33 cellular contexts compared by ENCODE assay signal in genomic region chr7:46819819-46820218, GRCh38.
"Had no signal": no experiment of that assay in that cellular context is flagged by ENCODE, and none has a peak within 500 bp of the region (broad histone marks: within the 10 kb centered on the region; RNA-seq: fewer than 3 reads in every experiment).

No MANE protein-coding gene starts in this region.

- H3K36me3 ChIP-seq: adrenal gland, ascending aorta, brain microvascular endothelial cell, breast epithelium, cardiac muscle cell had no signal

- DNase-seq: activated effector memory CD4-positive, alpha-beta T cell treated with anti-CD3 and anti-CD28 coated beads, Interleukin-2, amount 50 U/mL, for 16 hours; activated effector memory CD4-positive, alpha-beta T cell treated with Interleukin-2 at 50 U/mL for 16 hours; activated gamma-delta T cell; activated naive CD4-positive, alpha-beta T cell; activated naive CD4-positive, alpha-beta T cell treated with anti-CD3 and anti-CD28 coated beads for 36 hours; activated naive CD4-positive, alpha-beta T cell treated with anti-CD3 and anti-CD28 coated beads, Interleukin-2, amount 10 ng/mL, durations not matched to agents 7 days and 5 days; activated naive CD4-positive, alpha-beta T cell treated with anti-CD3 and anti-CD28 coated beads, Interleukin-2, amount 50 U/mL, for 16 hours; activated naive CD4-positive, alpha-beta T cell treated with Interleukin-2 at 50 U/mL for 16 hours; activated naive CD8-positive, alpha-beta T cell treated with anti-CD3 and anti-CD28 coated beads for 36 hours; activated naive CD8-positive, alpha-beta T cell treated with anti-CD3 and anti-CD28 coated beads, Interleukin-2, amount 10 ng/mL, durations not matched to agents 7 days and 5 days; activated naive CD8-positive, alpha-beta T cell treated with anti-CD3 and anti-CD28 coated beads, Interleukin-2, amount 50 U/mL, for 24 hours; activated T-cell treated with anti-CD3 and anti-CD28 coated beads, Interleukin-2, amount 50 U/mL, for 1 hour; activated T-cell treated with anti-CD3 and anti-CD28 coated beads, Interleukin-2, amount 50 U/mL, for 24 hours; activated T-cell treated with anti-CD3 and anti-CD28 coated beads, Interleukin-2, amount 50 U/mL, for 4 hours; activated T-cell treated with anti-CD3 and anti-CD28 coated beads, Interleukin-2, amount 50 U/mL, for 48 hours; activated T-cell treated with anti-CD3 and anti-CD28 coated beads, Interleukin-2, amount 50 U/mL, for 72 hours; adrenal gland; amniotic stem cell; amygdala; anterior cingulate cortex; aorta; body of pancreas; brain microvascular endothelial cell; caudate nucleus; central memory CD4-positive, alpha-beta T cell; cerebellar nuclear complex had no signal

- H3K4me3 ChIP-seq: adrenal gland, ascending aorta, body of pancreas, breast epithelium, cardiac muscle cell had no signal

- H3K27me3 ChIP-seq: adrenal gland, ascending aorta, body of pancreas, brain microvascular endothelial cell, breast epithelium, cardiac muscle cell had no signal

- ATAC-seq: activated naive CD4-positive, alpha-beta T cell treated with anti-CD3 and anti-CD28 coated beads, Interleukin-2, amount 50 U/mL, for 72 hours; activated naive CD8-positive, alpha-beta T cell treated with anti-CD3 and anti-CD28 coated beads, Interleukin-2, amount 50 U/mL, for 24 hours; activated T-cell treated with anti-CD3 and anti-CD28 coated beads, Interleukin-2, amount 50 U/mL, for 4 hours; activated T-cell treated with anti-CD3 and anti-CD28 coated beads, Interleukin-2, amount 50 U/mL, for 72 hours; activated T-helper 17 cell treated with anti-CD3 and anti-CD28 coated beads, Interleukin-2, amount 50 U/mL, for 72 hours; body of pancreas had no signal

- H3K27ac ChIP-seq: adrenal gland, ascending aorta, body of pancreas, brain microvascular endothelial cell, breast epithelium, cardiac muscle cell had no signal

- FAIRE-seq: astrocyte, bronchial epithelial cell had no signal

- H3K9me3 ChIP-seq: adrenal gland, ascending aorta, body of pancreas had no signal

- H3K4me1 ChIP-seq: adrenal gland, ascending aorta, body of pancreas, breast epithelium had no signal
